In genomic region chr11:83156150-83156995, GRCh38 we compare ENCODE assay signal across 1 cellular context.
TF ChIP-seq lines count a peak whose summit lies in the region.

No MANE protein-coding gene starts in this region.

TF ChIP-seq in K562, 482 proteins besides CTCF, POLR2A, EP300 and RAD21 (continued from another document and continues in another):
- TF ChIP-seq BRF1 (IDR thresholded peaks at IDR 0.05; ENCODE audit: borderline replicate concordance, extremely low read depth, insufficient read length), result no peak
- no peak for TF ChIP-seq ZBTB12 (CRISPR knock-in tag; IDR thresholded peaks at IDR 0.05)
- TF ChIP-seq POU5F1 (IDR thresholded peaks at IDR 0.05; ENCODE audit: borderline replicate concordance, low read depth, low read length, partially characterized antibody), result no peak
- no peak for TF ChIP-seq MCM3 (IDR thresholded peaks at IDR 0.05)
- peak; percentile 74 for TF ChIP-seq CHD1 (IDR thresholded peaks at IDR 0.05; ENCODE audit: low read length)
- TF ChIP-seq, protein P1, sequence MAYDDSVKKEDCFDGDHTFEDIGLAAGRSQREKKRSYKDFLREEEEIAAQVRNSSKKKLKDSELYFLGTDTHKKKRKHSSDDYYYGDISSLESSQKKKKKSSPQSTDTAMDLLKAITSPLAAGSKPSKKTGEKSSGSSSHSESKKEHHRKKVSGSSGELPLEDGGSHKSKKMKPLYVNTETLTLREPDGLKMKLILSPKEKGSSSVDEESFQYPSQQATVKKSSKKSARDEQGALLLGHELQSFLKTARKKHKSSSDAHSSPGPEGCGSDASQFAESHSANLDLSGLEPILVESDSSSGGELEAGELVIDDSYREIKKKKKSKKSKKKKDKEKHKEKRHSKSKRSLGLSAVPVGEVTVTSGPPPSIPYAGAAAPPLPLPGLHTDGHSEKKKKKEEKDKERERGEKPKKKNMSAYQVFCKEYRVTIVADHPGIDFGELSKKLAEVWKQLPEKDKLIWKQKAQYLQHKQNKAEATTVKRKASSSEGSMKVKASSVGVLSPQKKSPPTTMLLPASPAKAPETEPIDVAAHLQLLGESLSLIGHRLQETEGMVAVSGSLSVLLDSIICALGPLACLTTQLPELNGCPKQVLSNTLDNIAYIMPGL (CRISPR knock-in tag; IDR thresholded peaks at IDR 0.05), result peak; percentile 37; the same call in 1 of the 2 replicates
- TF ChIP-seq ZNF253 (CRISPR knock-in tag; conservative IDR thresholded peaks at IDR 0.05), result no peak
- TF ChIP-seq ZFP30 (CRISPR knock-in tag; IDR thresholded peaks at IDR 0.05; ENCODE audit: borderline replicate concordance), result no peak
- TF ChIP-seq ZNF282 (CRISPR knock-in tag; IDR thresholded peaks at IDR 0.05), result no peak
- peak; percentile 21; the same call in 1 of the 2 replicates for TF ChIP-seq L3MBTL2 (IDR thresholded peaks at IDR 0.05)
- no peak for TF ChIP-seq GTF2A2 (tag; IDR thresholded peaks at IDR 0.05)
- TF ChIP-seq ZNF143 (CRISPR knock-in tag; IDR thresholded peaks at IDR 0.05), result no peak
- TF ChIP-seq, protein P2, sequence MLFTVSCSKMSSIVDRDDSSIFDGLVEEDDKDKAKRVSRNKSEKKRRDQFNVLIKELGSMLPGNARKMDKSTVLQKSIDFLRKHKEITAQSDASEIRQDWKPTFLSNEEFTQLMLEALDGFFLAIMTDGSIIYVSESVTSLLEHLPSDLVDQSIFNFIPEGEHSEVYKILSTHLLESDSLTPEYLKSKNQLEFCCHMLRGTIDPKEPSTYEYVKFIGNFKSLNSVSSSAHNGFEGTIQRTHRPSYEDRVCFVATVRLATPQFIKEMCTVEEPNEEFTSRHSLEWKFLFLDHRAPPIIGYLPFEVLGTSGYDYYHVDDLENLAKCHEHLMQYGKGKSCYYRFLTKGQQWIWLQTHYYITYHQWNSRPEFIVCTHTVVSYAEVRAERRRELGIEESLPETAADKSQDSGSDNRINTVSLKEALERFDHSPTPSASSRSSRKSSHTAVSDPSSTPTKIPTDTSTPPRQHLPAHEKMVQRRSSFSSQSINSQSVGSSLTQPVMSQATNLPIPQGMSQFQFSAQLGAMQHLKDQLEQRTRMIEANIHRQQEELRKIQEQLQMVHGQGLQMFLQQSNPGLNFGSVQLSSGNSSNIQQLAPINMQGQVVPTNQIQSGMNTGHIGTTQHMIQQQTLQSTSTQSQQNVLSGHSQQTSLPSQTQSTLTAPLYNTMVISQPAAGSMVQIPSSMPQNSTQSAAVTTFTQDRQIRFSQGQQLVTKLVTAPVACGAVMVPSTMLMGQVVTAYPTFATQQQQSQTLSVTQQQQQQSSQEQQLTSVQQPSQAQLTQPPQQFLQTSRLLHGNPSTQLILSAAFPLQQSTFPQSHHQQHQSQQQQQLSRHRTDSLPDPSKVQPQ (CRISPR knock-in tag; IDR thresholded peaks at IDR 0.05; ENCODE audit: borderline replicate concordance), result no peak
- no peak; the same call in 1 of the 2 replicates for TF ChIP-seq CC2D1A (IDR thresholded peaks at IDR 0.05)
- TF ChIP-seq ELK1 (CRISPR knock-in tag; IDR thresholded peaks at IDR 0.05), result no peak
- 0 out of 2 replicates have a peak, but pooled peaks have one; percentile 16 for TF ChIP-seq ATF4 (CRISPR knock-in tag; IDR thresholded peaks at IDR 0.05)
- peak; percentile 85 for TF ChIP-seq ZNF766 (CRISPR knock-in tag; conservative IDR thresholded peaks at IDR 0.05)
- no peak for TF ChIP-seq HDAC6 (IDR thresholded peaks at IDR 0.05; ENCODE audit: low read depth, low read length)
- TF ChIP-seq RUNX1 (IDR thresholded peaks at IDR 0.05; ENCODE audit: low read depth), result no peak
- TF ChIP-seq SMARCA4 (IDR thresholded peaks at IDR 0.05), result 0 out of 2 replicates have a peak, but pooled peaks have one; percentile 44
- no peak for TF ChIP-seq TCF7 (IDR thresholded peaks at IDR 0.05; ENCODE audit: borderline replicate concordance)
- TF ChIP-seq ZNF41 (CRISPR knock-in tag; conservative IDR thresholded peaks at IDR 0.05), result 0 out of 2 replicates have a peak, but pooled peaks have one; percentile 35
- no peak for TF ChIP-seq ZNF224 (CRISPR knock-in tag; IDR thresholded peaks at IDR 0.05)
- TF ChIP-seq MEIS2 (IDR thresholded peaks at IDR 0.05; ENCODE audit: partially characterized antibody), result peak; percentile 85
- no peak for TF ChIP-seq ZC3H4 (CRISPR knock-in tag; IDR thresholded peaks at IDR 0.05; ENCODE audit: borderline replicate concordance)
- TF ChIP-seq ARHGAP35 (IDR thresholded peaks at IDR 0.05; ENCODE audit: partially characterized antibody), result no peak
- peak; percentile 14; the same call in 1 of the 2 replicates for TF ChIP-seq BHLHE40 (IDR thresholded peaks at IDR 0.05; ENCODE audit: low read length)
- no peak for TF ChIP-seq ZMIZ1 (IDR thresholded peaks at IDR 0.05; ENCODE audit: low read depth in 2 of 2, low read length in 2 of 2)
- TF ChIP-seq MTF1 (CRISPR knock-in tag; IDR thresholded peaks at IDR 0.05; ENCODE audit: borderline replicate concordance), result no peak
- TF ChIP-seq ATF2 (CRISPR knock-in tag; IDR thresholded peaks at IDR 0.05), result no peak
- peak in 1 of 2 experiments; percentile 42; a peak in 1 of 4 replicates for TF ChIP-seq HDAC1 (IDR thresholded peaks at IDR 0.05)
- TF ChIP-seq, protein P3, sequence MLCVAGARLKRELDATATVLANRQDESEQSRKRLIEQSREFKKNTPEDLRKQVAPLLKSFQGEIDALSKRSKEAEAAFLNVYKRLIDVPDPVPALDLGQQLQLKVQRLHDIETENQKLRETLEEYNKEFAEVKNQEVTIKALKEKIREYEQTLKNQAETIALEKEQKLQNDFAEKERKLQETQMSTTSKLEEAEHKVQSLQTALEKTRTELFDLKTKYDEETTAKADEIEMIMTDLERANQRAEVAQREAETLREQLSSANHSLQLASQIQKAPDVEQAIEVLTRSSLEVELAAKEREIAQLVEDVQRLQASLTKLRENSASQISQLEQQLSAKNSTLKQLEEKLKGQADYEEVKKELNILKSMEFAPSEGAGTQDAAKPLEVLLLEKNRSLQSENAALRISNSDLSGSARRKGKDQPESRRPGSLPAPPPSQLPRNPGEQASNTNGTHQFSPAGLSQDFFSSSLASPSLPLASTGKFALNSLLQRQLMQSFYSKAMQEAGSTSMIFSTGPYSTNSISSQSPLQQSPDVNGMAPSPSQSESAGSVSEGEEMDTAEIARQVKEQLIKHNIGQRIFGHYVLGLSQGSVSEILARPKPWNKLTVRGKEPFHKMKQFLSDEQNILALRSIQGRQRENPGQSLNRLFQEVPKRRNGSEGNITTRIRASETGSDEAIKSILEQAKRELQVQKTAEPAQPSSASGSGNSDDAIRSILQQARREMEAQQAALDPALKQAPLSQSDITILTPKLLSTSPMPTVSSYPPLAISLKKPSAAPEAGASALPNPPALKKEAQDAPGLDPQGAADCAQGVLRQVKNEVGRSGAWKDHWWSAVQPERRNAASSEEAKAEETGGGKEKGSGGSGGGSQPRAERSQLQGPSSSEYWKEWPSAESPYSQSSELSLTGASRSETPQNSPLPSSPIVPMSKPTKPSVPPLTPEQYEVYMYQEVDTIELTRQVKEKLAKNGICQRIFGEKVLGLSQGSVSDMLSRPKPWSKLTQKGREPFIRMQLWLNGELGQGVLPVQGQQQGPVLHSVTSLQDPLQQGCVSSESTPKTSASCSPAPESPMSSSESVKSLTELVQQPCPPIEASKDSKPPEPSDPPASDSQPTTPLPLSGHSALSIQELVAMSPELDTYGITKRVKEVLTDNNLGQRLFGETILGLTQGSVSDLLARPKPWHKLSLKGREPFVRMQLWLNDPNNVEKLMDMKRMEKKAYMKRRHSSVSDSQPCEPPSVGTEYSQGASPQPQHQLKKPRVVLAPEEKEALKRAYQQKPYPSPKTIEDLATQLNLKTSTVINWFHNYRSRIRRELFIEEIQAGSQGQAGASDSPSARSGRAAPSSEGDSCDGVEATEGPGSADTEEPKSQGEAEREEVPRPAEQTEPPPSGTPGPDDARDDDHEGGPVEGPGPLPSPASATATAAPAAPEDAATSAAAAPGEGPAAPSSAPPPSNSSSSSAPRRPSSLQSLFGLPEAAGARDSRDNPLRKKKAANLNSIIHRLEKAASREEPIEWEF (CRISPR knock-in tag; IDR thresholded peaks at IDR 0.05), result no peak
- peak; percentile 83; the same call in 1 of the 2 replicates for TF ChIP-seq KLF6 (CRISPR knock-in tag; IDR thresholded peaks at IDR 0.05; ENCODE audit: borderline replicate concordance)
- TF ChIP-seq, protein P4, sequence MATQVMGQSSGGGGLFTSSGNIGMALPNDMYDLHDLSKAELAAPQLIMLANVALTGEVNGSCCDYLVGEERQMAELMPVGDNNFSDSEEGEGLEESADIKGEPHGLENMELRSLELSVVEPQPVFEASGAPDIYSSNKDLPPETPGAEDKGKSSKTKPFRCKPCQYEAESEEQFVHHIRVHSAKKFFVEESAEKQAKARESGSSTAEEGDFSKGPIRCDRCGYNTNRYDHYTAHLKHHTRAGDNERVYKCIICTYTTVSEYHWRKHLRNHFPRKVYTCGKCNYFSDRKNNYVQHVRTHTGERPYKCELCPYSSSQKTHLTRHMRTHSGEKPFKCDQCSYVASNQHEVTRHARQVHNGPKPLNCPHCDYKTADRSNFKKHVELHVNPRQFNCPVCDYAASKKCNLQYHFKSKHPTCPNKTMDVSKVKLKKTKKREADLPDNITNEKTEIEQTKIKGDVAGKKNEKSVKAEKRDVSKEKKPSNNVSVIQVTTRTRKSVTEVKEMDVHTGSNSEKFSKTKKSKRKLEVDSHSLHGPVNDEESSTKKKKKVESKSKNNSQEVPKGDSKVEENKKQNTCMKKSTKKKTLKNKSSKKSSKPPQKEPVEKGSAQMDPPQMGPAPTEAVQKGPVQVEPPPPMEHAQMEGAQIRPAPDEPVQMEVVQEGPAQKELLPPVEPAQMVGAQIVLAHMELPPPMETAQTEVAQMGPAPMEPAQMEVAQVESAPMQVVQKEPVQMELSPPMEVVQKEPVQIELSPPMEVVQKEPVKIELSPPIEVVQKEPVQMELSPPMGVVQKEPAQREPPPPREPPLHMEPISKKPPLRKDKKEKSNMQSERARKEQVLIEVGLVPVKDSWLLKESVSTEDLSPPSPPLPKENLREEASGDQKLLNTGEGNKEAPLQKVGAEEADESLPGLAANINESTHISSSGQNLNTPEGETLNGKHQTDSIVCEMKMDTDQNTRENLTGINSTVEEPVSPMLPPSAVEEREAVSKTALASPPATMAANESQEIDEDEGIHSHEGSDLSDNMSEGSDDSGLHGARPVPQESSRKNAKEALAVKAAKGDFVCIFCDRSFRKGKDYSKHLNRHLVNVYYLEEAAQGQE (CRISPR knock-in tag; IDR thresholded peaks at IDR 0.05; ENCODE audit: low read depth), result 0 out of 2 replicates have a peak, but pooled peaks have one; percentile 65
- peak; percentile 98 for TF ChIP-seq CEBPG (CRISPR knock-in tag; IDR thresholded peaks at IDR 0.05)
- peak; percentile 97 to 98 for TF ChIP-seq CEBPG (tag; conservative IDR thresholded peaks at IDR 0.05 in 1 of 2, IDR thresholded peaks at IDR 0.05 in 1 of 2)
- no peak for TF ChIP-seq DNMT1 (IDR thresholded peaks at IDR 0.05)
- TF ChIP-seq KHSRP (IDR thresholded peaks at IDR 0.05), result no peak
- TF ChIP-seq ZBTB7A (IDR thresholded peaks at IDR 0.05; ENCODE audit: borderline replicate concordance, control insufficient read depth, low read depth, low read length), result peak; percentile 77
- peak; percentile 58; the same call in 1 of the 2 replicates for TF ChIP-seq ERF (CRISPR knock-in tag; IDR thresholded peaks at IDR 0.05)
